30 cellular contexts compared by ENCODE assay signal in the genomic region with DNA sequence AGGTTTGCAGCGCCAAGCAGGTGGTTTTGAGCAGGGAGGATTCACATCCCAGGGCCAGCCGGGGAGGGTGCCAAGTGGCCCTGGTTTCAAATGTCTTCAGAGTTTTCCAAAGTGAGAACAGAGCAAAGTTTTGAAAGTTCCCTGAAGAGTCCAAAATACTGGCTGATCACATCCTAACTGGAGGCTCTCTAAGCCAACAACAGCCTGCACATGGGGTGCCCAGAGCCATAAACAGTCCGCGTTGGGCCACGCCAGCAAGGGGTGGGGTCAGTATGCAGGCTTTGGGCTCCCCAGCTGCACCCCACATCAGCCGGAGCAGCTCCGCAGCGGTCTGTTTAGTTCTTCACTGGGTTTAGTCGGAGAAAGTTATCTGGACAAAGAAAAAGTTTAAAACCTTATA.
"Had no signal": no experiment of that assay in that cellular context is flagged by ENCODE, and none has a peak within 500 bp of the region (broad histone marks: within the 10 kb centered on the region; RNA-seq: fewer than 3 reads in every experiment).

No MANE protein-coding gene starts in this region.

- H3K27ac ChIP-seq: body of pancreas, colonic mucosa, foreskin keratinocyte, gastrocnemius medialis, heart left ventricle, WERI-Rb-1 had no signal

- H3K27me3 Mint-ChIP-seq: activated T-helper 17 cell treated with anti-CD3 and anti-CD28 coated beads, Interleukin-2, amount 50 U/mL, for 72 hours; T-helper 17 cell had no signal

- H3K4me3 Mint-ChIP-seq: activated B cell treated with CpG ODN at 0.5 μM for 24 hours; activated CD8-positive, alpha-beta T cell treated with anti-CD3 and anti-CD28 coated beads for 36 hours; activated naive CD8-positive, alpha-beta T cell; activated T-cell treated with anti-CD3 and anti-CD28 coated beads, Interleukin-2, amount 50 U/mL, for 4 hours; activated T-helper 17 cell treated with anti-CD3 and anti-CD28 coated beads, Interleukin-2, amount 50 U/mL, for 72 hours; T-helper 17 cell; T-helper 2 cell treated with Interferon-gamma antibody and Interleukin-4, amounts not matched to agents 5 μg/mL and 100 μg/mL, for 36 hours had no signal

- H3K4me1 Mint-ChIP-seq: activated B cell treated with CpG ODN at 0.5 μM for 24 hours, T-helper 17 cell had no signal

- H3K36me3 Mint-ChIP-seq: activated naive CD8-positive, alpha-beta T cell had no signal

- H3K27me3 ChIP-seq: body of pancreas, colonic mucosa, foreskin keratinocyte, gastrocnemius medialis had no signal

- H3K4me1 ChIP-seq: body of pancreas, colonic mucosa, foreskin keratinocyte, gastrocnemius medialis, heart left ventricle had no signal

- H3K9me3 ChIP-seq: body of pancreas, colonic mucosa, gastrocnemius medialis had no signal

- H3K27ac Mint-ChIP-seq: activated B cell treated with CpG ODN at 0.5 μM for 24 hours; activated CD8-positive, alpha-beta T cell treated with anti-CD3 and anti-CD28 coated beads for 36 hours; activated naive CD8-positive, alpha-beta T cell; activated T-helper 17 cell treated with anti-CD3 and anti-CD28 coated beads, Interleukin-2, amount 50 U/mL, for 72 hours; T-helper 17 cell; T-helper 2 cell treated with Interferon-gamma antibody and Interleukin-4, amounts not matched to agents 5 μg/mL and 100 μg/mL, for 36 hours had no signal

- H3K36me3 ChIP-seq: colonic mucosa, gastrocnemius medialis, heart left ventricle, WERI-Rb-1 had no signal

- H3K4me3 ChIP-seq: body of pancreas, colonic mucosa, gastrocnemius medialis, heart left ventricle had no signal

- ATAC-seq: activated CD4-positive, CD25-positive, alpha-beta regulatory T cell treated with anti-CD3 and anti-CD28 coated beads, Interleukin-2, amount 50 U/mL, for 24 hours; activated CD8-positive, alpha-beta T cell treated with anti-CD3 and anti-CD28 coated beads for 36 hours; activated T-cell treated with anti-CD3 and anti-CD28 coated beads, Interleukin-2, amount 50 U/mL, for 4 hours; body of pancreas; foreskin keratinocyte; gastrocnemius medialis; heart left ventricle; T-helper 17 cell had no signal

- DNase-seq: activated B cell treated with CpG ODN at 0.5 μM for 24 hours; activated CD4-positive, alpha-beta T cell treated with anti-CD3 and anti-CD28 coated beads, Interleukin-2, amount 50 U/mL, for 1 hour; activated CD4-positive, alpha-beta T cell treated with anti-CD3 and anti-CD28 coated beads, Interleukin-2, amount 50 U/mL, for 48 hours; activated CD8-positive, alpha-beta memory T cell treated with anti-CD3 and anti-CD28 coated beads for 24 hours; activated CD8-positive, alpha-beta T cell treated with anti-CD3 and anti-CD28 coated beads for 36 hours; activated effector memory CD4-positive, alpha-beta T cell treated with Interleukin-2 at 50 U/mL for 16 hours; activated gamma-delta T cell treated with Interleukin-2 at 50 U/mL for 16 hours; activated naive CD4-positive, alpha-beta T cell treated with anti-CD3 and anti-CD28 coated beads, Interleukin-2, amount 50 U/mL, for 16 hours; activated naive CD4-positive, alpha-beta T cell treated with Interleukin-2 at 50 U/mL for 16 hours; activated T-cell treated with anti-CD3 and anti-CD28 coated beads, Interleukin-2, amount 50 U/mL, for 4 hours; amniotic stem cell; anterior cingulate cortex; body of pancreas; central memory CD4-positive, alpha-beta T cell; cerebellar nuclear complex; colonic mucosa; effector memory CD4-positive, alpha-beta T cell; erythroblast; foreskin keratinocyte; gastrocnemius medialis; glutamatergic neuron; heart left ventricle; T-helper 1 cell; T-helper 17 cell; T1000; WERI-Rb-1 had no signal
